In the genomic region with DNA sequence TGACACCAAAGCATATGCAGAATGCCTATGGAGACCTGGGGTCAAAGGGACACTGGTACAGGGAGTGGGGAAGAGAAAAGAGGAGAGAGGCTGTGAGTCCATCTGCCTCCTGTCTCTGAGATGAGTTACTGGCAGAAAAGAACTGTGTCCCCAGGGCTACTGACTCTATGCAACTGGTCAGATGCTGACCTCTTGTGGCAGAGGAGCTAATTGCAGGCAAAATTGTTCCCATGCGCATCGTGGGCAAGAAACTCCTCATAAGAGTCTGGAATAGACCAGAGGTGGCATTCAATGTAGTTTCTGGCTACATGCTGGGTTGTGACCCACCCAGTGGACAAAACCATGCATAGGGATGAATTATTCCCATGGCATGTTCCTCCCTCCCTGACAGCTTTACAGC, we compare ENCODE assay signal across 10 cellular contexts. TPM values are rescaled to one million over a fixed set of nuclear protein-coding genes. Genes with fewer than 3 reads are reported as not detected.
DNase-seq lines count a peak whose midpoint lies in the region; ATAC-seq and TF ChIP-seq lines count a peak whose summit lies in the region.
"Had no signal": no experiment of that assay in that cellular context is flagged by ENCODE, and none has a peak within 500 bp of the region (broad histone marks: within the 10 kb centered on the region; RNA-seq: fewer than 3 reads in every experiment).

No MANE protein-coding gene starts in this region.

- TF ChIP-seq CTCF in epithelial cell of esophagus (IDR thresholded peaks at IDR 0.05; ENCODE audit: insufficient read depth, low read depth, low read length, missing control alignments) = peak; percentile 40

- no peaks in the 10 kb centered on the region for H3K27me3 Mint-ChIP-seq in activated CD4-positive, alpha-beta T cell treated with anti-CD3 and anti-CD28 coated beads for 36 hours
- H3K27me3 Mint-ChIP-seq: CD4-positive, CD25-positive, alpha-beta regulatory T cell had no signal

- no peak overlapping the region for H3K4me3 ChIP-seq in epithelial cell of esophagus (ENCODE audit: low read length)

- peak; percentile 65 for ATAC-seq in activated CD4-positive, alpha-beta T cell treated with anti-CD3 and anti-CD28 coated beads for 36 hours
- no peak for ATAC-seq in GM18909 (IDR thresholded peaks at IDR 0.05; ENCODE audit: poor library complexity, unreplicated experiment)

- H3K36me3 Mint-ChIP-seq in activated CD4-positive, alpha-beta T cell treated with anti-CD3 and anti-CD28 coated beads for 36 hours (ENCODE audit: low read depth) = no peaks in the 10 kb centered on the region
- H3K36me3 Mint-ChIP-seq: CD4-positive, CD25-positive, alpha-beta regulatory T cell had no signal

- CTCF ChIA-PET in activated CD4-positive, alpha-beta T cell treated with anti-CD3 and anti-CD28 coated beads for 36 hours (lab: Charles Lee) = interaction anchor here (0.6 to 5.4 kb wide), 13 partner anchors 9 to 654 kb away, joined by 3 to 38 read pairs (median 3); partner anchors contain the start of gene MLKL

- intact Hi-C loops in activated CD4-positive, alpha-beta T cell treated with anti-CD3 and anti-CD28 coated beads for 36 hours (cut with DNase I, micrococcal nuclease) = loop anchor here (1.0 kb wide), 2 partner anchors 17 to 59 kb away; no protein-coding TSS in a partner anchor

- no peak overlapping the region for H3K4me3 Mint-ChIP-seq in activated CD4-positive, alpha-beta T cell treated with anti-CD3 and anti-CD28 coated beads for 36 hours

- DNase-seq in activated CD4-positive, alpha-beta T cell treated with anti-CD3 and anti-CD28 coated beads for 36 hours = peak; percentile 70
- DNase-seq in activated CD4-positive, alpha-beta T cell treated with anti-CD3 and anti-CD28 coated beads, Interleukin-2, amount 50 U/mL, for 1 hour = no peak
- DNase-seq in RPMI7951 (ENCODE audit: low read depth) (peak; percentile 22), epithelial cell of esophagus (ENCODE audit: low read depth) (no peak), A172 (ENCODE audit: low spot score) (no peak), NCI-H345 (lab: John Stamatoyannopoulos, UW) (no peak)
- DNase-seq in stimulated activated CD8-positive, alpha-beta memory T cell treated with anti-CD3 and anti-CD28 coated beads, Interleukin-4, amount 100 ng/mL, for 48 hours = peak; percentile 76

- POLR2A ChIA-PET in activated CD4-positive, alpha-beta T cell treated with anti-CD3 and anti-CD28 coated beads for 36 hours (lab: Charles Lee) = no interaction called here

- peaks cover 2% of the 10 kb centered on the region for H3K9me3 Mint-ChIP-seq in activated CD4-positive, alpha-beta T cell treated with anti-CD3 and anti-CD28 coated beads for 36 hours (ENCODE audit: low read depth)

- H3K4me1 Mint-ChIP-seq in activated CD4-positive, alpha-beta T cell treated with anti-CD3 and anti-CD28 coated beads for 36 hours = peaks cover 12% of the 10 kb centered on the region

- no peak overlapping the region for H3K27ac Mint-ChIP-seq in activated CD4-positive, alpha-beta T cell treated with anti-CD3 and anti-CD28 coated beads for 36 hours
- H3K27ac Mint-ChIP-seq: CD4-positive, CD25-positive, alpha-beta regulatory T cell had no signal

RNA-seq across cellular contexts. Expression of gene MLKL, which starts 26.1 kb away (rescaled TPM):
- 10 to 100 TPM; 30.3 TPM for total RNA-seq in activated CD4-positive, alpha-beta T cell treated with anti-CD3 and anti-CD28 coated beads for 36 hours
- 7.2 and 8.4 TPM in 2 replicates for total RNA-seq in RPMI7951 (2014; rRNA removed; shearing (Covaris generic))
- total RNA-seq in A172 (2014; rRNA removed; shearing (Covaris generic)) = 16.0 and 16.8 TPM in 2 replicates

RNA-seq across cellular contexts. Expression of gene FA2H, which starts 47.9 kb away (rescaled TPM):
- not detected for total RNA-seq in activated CD4-positive, alpha-beta T cell treated with anti-CD3 and anti-CD28 coated beads for 36 hours
- not detected in 2 replicates for total RNA-seq in RPMI7951 (2014; rRNA removed; shearing (Covaris generic))
- total RNA-seq in A172 (2014; rRNA removed; shearing (Covaris generic)) = 0.03 TPM in 1 of 2 replicates, not detected in the other
- total RNA-seq: myocyte had no signal

Comparison
In these comparisons a context has a peak if more than half of its experiments do, and no peak if none do; other contexts are left out.
1. DNase-seq: peak in activated CD4-positive, alpha-beta T cell treated with anti-CD3 and anti-CD28 coated beads for 36 hours (single experiment), RPMI7951 (single experiment) and stimulated activated CD8-positive, alpha-beta memory T cell treated with anti-CD3 and anti-CD28 coated beads, Interleukin-4, amount 100 ng/mL, for 48 hours (single experiment); none in activated CD4-positive, alpha-beta T cell treated with anti-CD3 and anti-CD28 coated beads, Interleukin-2, amount 50 U/mL, for 1 hour (single experiment), epithelial cell of esophagus (single experiment), A172 (single experiment) and NCI-H345 (single experiment).